Comparison of ENCODE assay signal across 9 cellular contexts in genomic region chr9:129610473-129611301, GRCh38. TPM values are rescaled to one million over a fixed set of nuclear protein-coding genes. Genes with fewer than 3 reads are reported as not detected.
DNase-seq lines count a peak whose midpoint lies in the region; ATAC-seq and TF ChIP-seq lines count a peak whose summit lies in the region.
"Had no signal": no experiment of that assay in that cellular context is flagged by ENCODE, and none has a peak within 500 bp of the region (broad histone marks: within the 10 kb centered on the region; RNA-seq: fewer than 3 reads in every experiment).

No MANE protein-coding gene starts in this region.

- no peaks in the 10 kb centered on the region for H3K9me3 ChIP-seq in CD4-positive, alpha-beta memory T cell (ENCODE audit: control insufficient read depth in 1 of 2, low read length in 2 of 2)
- no peaks in the 10 kb centered on the region for H3K9me3 ChIP-seq in GM23248 (ENCODE audit: low read depth)

- CTCF ChIA-PET in CD4-positive, alpha-beta memory T cell (lab: Charles Lee; ENCODE audit: partially characterized antibody) = interaction anchor here (0.6 to 5.1 kb wide), 18 partner anchors 11 to 479 kb away, joined by 3 to 51 read pairs (median 4); partner anchors contain the start of genes C9orf50, IER5L and NTMT1

- H3K27ac Mint-ChIP-seq in CD4-positive, alpha-beta memory T cell = peak overlapping the region; percentile 65 to 95 (median 88)

- H3K36me3 ChIP-seq in CD4-positive, alpha-beta memory T cell (ENCODE audit: insufficient read depth, low read length) = no peaks in the 10 kb centered on the region
- H3K36me3 ChIP-seq in GM23248 (ENCODE audit: low read depth) = no peaks in the 10 kb centered on the region

- POLR2A ChIA-PET in CD4-positive, alpha-beta memory T cell (lab: Charles Lee; ENCODE audit: partially characterized antibody) = interaction anchor here (0.6 to 4.1 kb wide), 12 partner anchors 10 to 471 kb away, joined by 3 to 42 read pairs (median 4); partner anchors contain the start of genes C9orf50 and IER5L

- H3K9ac ChIP-seq in GM23248 = peak overlapping the region; percentile 86

- H3K4me1 Mint-ChIP-seq in CD4-positive, alpha-beta memory T cell = peaks cover 16 to 45% (median 33%) of the 10 kb centered on the region in 4 donors

- TF ChIP-seq CTCF in choroid plexus epithelial cell (conservative IDR thresholded peaks at IDR 0.05; ENCODE audit: low read depth, low read length) = peak; percentile 82

- H3F3A ChIP-seq in GM23248 (ENCODE audit: insufficient read depth) = 0 out of 2 replicates have a peak, but pooled peaks cover 11% of the 10 kb centered on the region

- H3K9me3 Mint-ChIP-seq in CD4-positive, alpha-beta memory T cell = no peaks in the 10 kb centered on the region

- H3K4me3 Mint-ChIP-seq in CD4-positive, alpha-beta memory T cell = peak overlapping the region; percentile 78 to 95 (median 81)

- peaks cover 28% of the 10 kb centered on the region for H3K4me1 ChIP-seq in CD4-positive, alpha-beta memory T cell (ENCODE audit: insufficient read depth, low read length)
- H3K4me1 ChIP-seq in GM23248 (ENCODE audit: insufficient read depth) = peaks cover 17% of the 10 kb centered on the region

- H3K4me2 ChIP-seq in GM23248 (ENCODE audit: unreplicated experiment) = peak overlapping the region; percentile 99

- no peaks in the 10 kb centered on the region for H3K9me2 ChIP-seq in GM23248 (ENCODE audit: insufficient read depth)

- H3K27me3 ChIP-seq in CD4-positive, alpha-beta memory T cell (ENCODE audit: insufficient read depth, low read length) = no peaks in the 10 kb centered on the region
- no peaks in the 10 kb centered on the region for H3K27me3 ChIP-seq in GM23248 (replicated peaks; ENCODE audit: insufficient read depth)

- no peaks in the 10 kb centered on the region for H3K27me3 Mint-ChIP-seq in CD4-positive, alpha-beta memory T cell

- 1% methylated on average over 35 to 45 of the region's 66 CpGs for WGBS in GM23248 (ENCODE audit: low coverage in 1 of 2, low lambda C conversion rate in 2 of 2, missing lambda C conversion rate in 2 of 2), 2 experiments

- H3K36me3 Mint-ChIP-seq in CD4-positive, alpha-beta memory T cell = no peaks in the 10 kb centered on the region

- no peaks in the 10 kb centered on the region for H4K20me1 ChIP-seq in GM23248 (ENCODE audit: insufficient read depth)

- peak overlapping the region; percentile 50 for H3K27ac ChIP-seq in CD4-positive, alpha-beta memory T cell (ENCODE audit: low read depth, low read length)
- peak overlapping the region; percentile 63 for H3K27ac ChIP-seq in GM23248

- H2AFZ ChIP-seq in GM23248 = peak overlapping the region; percentile 57

- intact Hi-C loops in CD4-positive, alpha-beta memory T cell (cut with micrococcal nuclease) = loop anchor here (1.0 kb wide), 7 partner anchors 122 to 479 kb away; partner anchors contain the start of gene IER5L
- intact Hi-C loops in left colon (cut with DNase I, micrococcal nuclease) = loop anchor here (5.0 to 10.0 kb wide), 2 partner anchors 116 to 473 kb away; no protein-coding TSS in a partner anchor

- peak overlapping the region; percentile 61 to 70 for H3K4me3 ChIP-seq in CD4-positive, alpha-beta memory T cell (ENCODE audit: low read length in 2 of 2)
- H3K4me3 ChIP-seq in GM23248 (peak overlapping the region; percentile 85), choroid plexus epithelial cell (ENCODE audit: low read depth, low read length) (peak overlapping the region; percentile 62)

- H3K79me2 ChIP-seq in GM23248 (ENCODE audit: insufficient read depth) = no peaks in the 10 kb centered on the region

- in situ Hi-C loops in GM23248 (cut with MboI) = no loop called here

- peak; percentile 72 to 76 (median 74) for DNase-seq in CD4-positive, alpha-beta memory T cell
- peak; percentile 91 for DNase-seq in GM23248
- DNase-seq in NCI-H2171 (lab: John Stamatoyannopoulos, UW) = peak; percentile 66
- DNase-seq in activated CD4-positive, alpha-beta T cell treated with anti-CD3 and anti-CD28 coated beads for 48 hours = peak; percentile 83
- peak; percentile 80 for DNase-seq in choroid plexus epithelial cell (ENCODE audit: low read depth)
- DNase-seq in left colon = peak; percentile 68 to 81
- DNase-seq in stimulated activated CD4-positive, alpha-beta T cell treated with anti-CD3 and anti-CD28 coated beads, Interleukin-2, amount 100 ng/mL, for 24 hours = peak; percentile 75 to 82

- peak; percentile 36 for ATAC-seq in left colon
- ATAC-seq in HG03469 (IDR thresholded peaks at IDR 0.05; ENCODE audit: unreplicated experiment) = no peak

RNA-seq across cellular contexts. Expression of gene C9orf50, which starts 10.2 kb away (rescaled TPM):
- total RNA-seq in CD4-positive, alpha-beta memory T cell = not detected
- polyA plus RNA-seq in CD4-positive, alpha-beta memory T cell = not detected
- 0.32 TPM in 1 of 2 replicates, not detected in the other for total RNA-seq in GM23248 (2014; rRNA removed; shearing (Covaris generic))
- polyA plus RNA-seq in GM23248 (2016; fragmentation: Nextera tagmentation; extraction: Ambion mirVana) = 0.23 and 0.56 TPM in 2 replicates
- under 1 TPM in 1 of 2 donors, not detected in 1; 0.36 TPM for total RNA-seq in left colon
- total RNA-seq: T-helper 1 cell treated with Interleukin-12 subunit alpha and Interleukin-12 subunit beta and Interleukin-4 antibody, amounts not matched to agents 30 ng/mL and 1 ng/mL, for 36 hours had no signal

RNA-seq across cellular contexts. Expression of gene NTMT1, which starts 15.3 kb away (rescaled TPM):
- total RNA-seq in CD4-positive, alpha-beta memory T cell = 10 to 100 TPM; 45.0 to 45.3 TPM
- polyA plus RNA-seq in CD4-positive, alpha-beta memory T cell = 10 to 100 TPM; 48.4 to 55.1 TPM
- total RNA-seq in GM23248 (2014; rRNA removed; shearing (Covaris generic)) = 32.6 and 44.5 TPM in 2 replicates
- 115 TPM in 2 replicates for polyA plus RNA-seq in GM23248 (2016; fragmentation: Nextera tagmentation; extraction: Ambion mirVana)
- total RNA-seq in left colon = 10 to 100 TPM; 23.2 to 25.8 TPM

RNA-seq across cellular contexts. Expression of gene ASB6, which starts 31.3 kb away (rescaled TPM):
- 10 to 100 TPM; 33.0 to 33.1 TPM for total RNA-seq in CD4-positive, alpha-beta memory T cell
- polyA plus RNA-seq in CD4-positive, alpha-beta memory T cell = 10 to 100 TPM; 17.3 to 29.7 TPM
- 22.9 and 24.9 TPM in 2 replicates for total RNA-seq in GM23248 (2014; rRNA removed; shearing (Covaris generic))
- polyA plus RNA-seq in GM23248 (2016; fragmentation: Nextera tagmentation; extraction: Ambion mirVana) = 24.1 and 24.4 TPM in 2 replicates
- total RNA-seq in left colon = 10 to 100 TPM; 17.5 to 18.3 TPM

RNA-seq across cellular contexts. Expression of gene PRRX2, which starts 54.8 kb away (rescaled TPM):
- total RNA-seq in CD4-positive, alpha-beta memory T cell = not detected
- not detected for polyA plus RNA-seq in CD4-positive, alpha-beta memory T cell
- total RNA-seq in GM23248 (2014; rRNA removed; shearing (Covaris generic)) = 145 and 169 TPM in 2 replicates
- 137 and 141 TPM in 2 replicates for polyA plus RNA-seq in GM23248 (2016; fragmentation: Nextera tagmentation; extraction: Ambion mirVana)
- 1 to 10 TPM in 1 of 2 donors, under 1 TPM in 1; 0.52 to 1.1 TPM for total RNA-seq in left colon
